Comparison of ENCODE assay signal across 11 cellular contexts in the genomic region with DNA sequence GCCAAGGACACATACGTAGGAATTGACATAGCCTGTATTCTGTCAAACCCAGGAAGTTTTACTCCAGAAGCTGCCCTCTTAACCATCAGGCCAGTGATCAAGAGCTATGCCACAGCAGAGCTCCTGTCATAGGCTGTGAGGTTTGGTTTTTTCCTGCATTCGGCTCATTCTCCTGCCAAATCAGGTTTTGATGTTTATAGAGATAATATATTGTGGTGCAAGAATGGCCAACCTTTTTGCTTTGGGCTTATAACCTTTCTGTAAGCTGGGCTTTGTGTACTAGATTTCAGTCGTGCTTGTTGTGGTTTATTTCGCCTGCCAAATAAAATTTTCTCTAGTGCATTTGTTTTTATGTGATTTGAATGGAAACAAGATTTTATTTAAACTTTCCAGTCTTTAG. TPM values are rescaled to one million over a fixed set of nuclear protein-coding genes. Genes with fewer than 3 reads are reported as not detected.
DNase-seq lines count a peak whose midpoint lies in the region; ATAC-seq and TF ChIP-seq lines count a peak whose summit lies in the region.
"Had no signal": no experiment of that assay in that cellular context is flagged by ENCODE, and none has a peak within 500 bp of the region (broad histone marks: within the 10 kb centered on the region; RNA-seq: fewer than 3 reads in every experiment).

No MANE protein-coding gene starts in this region.

- peaks cover 0 to 19% (median 11%) of the 10 kb centered on the region in 3 donors for H3K9me3 ChIP-seq in esophagus squamous epithelium

- no peak overlapping the region for H2AFZ ChIP-seq in GM23338

- peaks cover 24% of the 10 kb centered on the region for H3K9me3 Mint-ChIP-seq in GM23338

- no peaks in the 10 kb centered on the region; the same call in 1 of the 2 replicates for H3F3A ChIP-seq in GM23338 (replicated peaks; ENCODE audit: low read depth)

- peaks cover 59% of the 10 kb centered on the region for H3K79me2 ChIP-seq in GM23338 (replicated peaks; ENCODE audit: insufficient read depth)

- H3K27ac Mint-ChIP-seq in GM23338: no peak overlapping the region

- 50 to 53% methylated on average over 4 of the region's 4 CpGs for WGBS in esophagus squamous epithelium, 2 donors

- H3K4me3 Mint-ChIP-seq in GM23338: no peak overlapping the region

- TF ChIP-seq POLR2A in esophagus squamous epithelium (IDR thresholded peaks at IDR 0.05): no peak

- ATAC-seq in GM23338: no peak
- no peak for ATAC-seq in HG03432 (IDR thresholded peaks at IDR 0.05; ENCODE audit: unreplicated experiment)

- peaks cover 24% of the 10 kb centered on the region for H3K27me3 Mint-ChIP-seq in GM23338 (ENCODE audit: insufficient read depth, low read depth, poor library complexity)

- peaks cover 12% of the 10 kb centered on the region; the same call in 1 of the 2 replicates for H3K36me3 ChIP-seq in GM23338 (ENCODE audit: insufficient read depth)
- peaks cover 0 to 43% (median 0%) of the 10 kb centered on the region in 3 donors for H3K36me3 ChIP-seq in esophagus squamous epithelium

- intact Hi-C loops in esophagus squamous epithelium (cut with DNase I): no loop called here

- H3K4me2 ChIP-seq in GM23338: 0 out of 2 replicates have a peak overlapping the region, but pooled peaks have one; percentile 95

- peaks cover 24% of the 10 kb centered on the region for H3K36me3 Mint-ChIP-seq in GM23338 (ENCODE audit: low read depth)

- H3K27me3 ChIP-seq in GM23338 (ENCODE audit: insufficient read depth) (0 out of 2 replicates have a peak, but pooled peaks cover 6% of the 10 kb centered on the region), esophagus squamous epithelium (no peaks in the 10 kb centered on the region)

- TF ChIP-seq CTCF in GM23338 (conservative IDR thresholded peaks at IDR 0.05; ENCODE audit: low read depth in 2 of 2) (no peak), WI38 (IDR thresholded peaks at IDR 0.05; ENCODE audit: low read depth, low read length) (no peak), esophagus squamous epithelium (IDR thresholded peaks at IDR 0.05) (no peak), retinal pigment epithelial cell (conservative IDR thresholded peaks at IDR 0.05; ENCODE audit: low read depth, low read length) (no peak)

- H3K4me1 ChIP-seq in GM23338 (ENCODE audit: insufficient read depth): no peaks in the 10 kb centered on the region
- peaks cover 12 to 60% (median 32%) of the 10 kb centered on the region in 3 donors for H3K4me1 ChIP-seq in esophagus squamous epithelium

- peaks cover 19% of the 10 kb centered on the region; the same call in 2 of the 3 replicates for H3K4me1 Mint-ChIP-seq in GM23338

- H3K4me3 ChIP-seq in GM23338 (no peak overlapping the region), WI38 (ENCODE audit: low read depth, low read length) (peak overlapping the region; percentile 84), esophagus squamous epithelium (peak overlapping the region in 2 of 4 donors; percentile 80 to 83), retinal pigment epithelial cell (ENCODE audit: low read length) (peak overlapping the region; percentile 83)

- no peak overlapping the region for H3K27ac ChIP-seq in GM23338 (ENCODE audit: low read depth)
- H3K27ac ChIP-seq in esophagus squamous epithelium: peak overlapping the region in 3 of 4 donors; percentile 98 to 99 (median 99)

- H4K20me1 ChIP-seq in GM23338 (replicated peaks; ENCODE audit: insufficient read depth): 0 out of 2 replicates have a peak, but pooled peaks cover 2% of the 10 kb centered on the region

- DNase-seq in GM23338 (ENCODE audit: low spot score): no peak
- no peak for DNase-seq in esophagus squamous epithelium (lab: John Stamatoyannopoulos, UW)
- DNase-seq in retinal pigment epithelial cell (ENCODE audit: low read depth): no peak
- DNase-seq in NOMO-1 (lab: John Stamatoyannopoulos, UW; ENCODE audit: unreplicated experiment in 2 of 2): no peak
- no peak for DNase-seq in activated effector memory CD4-positive, alpha-beta T cell treated with anti-CD3 and anti-CD28 coated beads, Interleukin-2, amount 50 U/mL, for 16 hours
- DNase-seq in Kasumi-1 (lab: John Stamatoyannopoulos, UW): no peak
- DNase-seq: activated CD4-positive, CD25-positive, alpha-beta regulatory T cell treated with anti-CD3 and anti-CD28 coated beads, Interleukin-2, amount 50 U/mL, for 72 hours; NCI-H510A treated with DMSO at 0.1 percent for 48 hours; stimulated activated CD8-positive, alpha-beta memory T cell treated with anti-CD3 and anti-CD28 coated beads, Interleukin-4, amount 100 ng/mL, for 48 hours had no signal

- H3K9me2 ChIP-seq in GM23338 (ENCODE audit: insufficient read depth): no peaks in the 10 kb centered on the region

TF ChIP-seq in GM23338, 12 proteins besides CTCF, POLR2A, EP300 and RAD21 (continues in another document):
- TF ChIP-seq POLR2AphosphoS5 (IDR thresholded peaks at IDR 0.05; ENCODE audit: low read depth) (no peak), NANOG (IDR thresholded peaks at IDR 0.05; ENCODE audit: borderline replicate concordance) (no peak), EZH2 (IDR thresholded peaks at IDR 0.05; ENCODE audit: low read depth, unreplicated experiment) (no peak), EZH2phosphoT487 (IDR thresholded peaks at IDR 0.05; ENCODE audit: unreplicated experiment) (no peak), ZNF331 (CRISPR knock-in tag; IDR thresholded peaks at IDR 0.05; ENCODE audit: low read depth) (no peak), JUNB (IDR thresholded peaks at IDR 0.05; ENCODE audit: unreplicated experiment) (no peak), STAT1 (IDR thresholded peaks at IDR 0.05; ENCODE audit: unreplicated experiment) (no peak), CREB1 (CRISPR knock-in tag; IDR thresholded peaks at IDR 0.05; ENCODE audit: low read depth) (no peak)
- TF ChIP-seq, protein P1, sequence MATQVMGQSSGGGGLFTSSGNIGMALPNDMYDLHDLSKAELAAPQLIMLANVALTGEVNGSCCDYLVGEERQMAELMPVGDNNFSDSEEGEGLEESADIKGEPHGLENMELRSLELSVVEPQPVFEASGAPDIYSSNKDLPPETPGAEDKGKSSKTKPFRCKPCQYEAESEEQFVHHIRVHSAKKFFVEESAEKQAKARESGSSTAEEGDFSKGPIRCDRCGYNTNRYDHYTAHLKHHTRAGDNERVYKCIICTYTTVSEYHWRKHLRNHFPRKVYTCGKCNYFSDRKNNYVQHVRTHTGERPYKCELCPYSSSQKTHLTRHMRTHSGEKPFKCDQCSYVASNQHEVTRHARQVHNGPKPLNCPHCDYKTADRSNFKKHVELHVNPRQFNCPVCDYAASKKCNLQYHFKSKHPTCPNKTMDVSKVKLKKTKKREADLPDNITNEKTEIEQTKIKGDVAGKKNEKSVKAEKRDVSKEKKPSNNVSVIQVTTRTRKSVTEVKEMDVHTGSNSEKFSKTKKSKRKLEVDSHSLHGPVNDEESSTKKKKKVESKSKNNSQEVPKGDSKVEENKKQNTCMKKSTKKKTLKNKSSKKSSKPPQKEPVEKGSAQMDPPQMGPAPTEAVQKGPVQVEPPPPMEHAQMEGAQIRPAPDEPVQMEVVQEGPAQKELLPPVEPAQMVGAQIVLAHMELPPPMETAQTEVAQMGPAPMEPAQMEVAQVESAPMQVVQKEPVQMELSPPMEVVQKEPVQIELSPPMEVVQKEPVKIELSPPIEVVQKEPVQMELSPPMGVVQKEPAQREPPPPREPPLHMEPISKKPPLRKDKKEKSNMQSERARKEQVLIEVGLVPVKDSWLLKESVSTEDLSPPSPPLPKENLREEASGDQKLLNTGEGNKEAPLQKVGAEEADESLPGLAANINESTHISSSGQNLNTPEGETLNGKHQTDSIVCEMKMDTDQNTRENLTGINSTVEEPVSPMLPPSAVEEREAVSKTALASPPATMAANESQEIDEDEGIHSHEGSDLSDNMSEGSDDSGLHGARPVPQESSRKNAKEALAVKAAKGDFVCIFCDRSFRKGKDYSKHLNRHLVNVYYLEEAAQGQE (IDR thresholded peaks at IDR 0.05; ENCODE audit: unreplicated experiment): no peak
- TF ChIP-seq, protein P2, sequence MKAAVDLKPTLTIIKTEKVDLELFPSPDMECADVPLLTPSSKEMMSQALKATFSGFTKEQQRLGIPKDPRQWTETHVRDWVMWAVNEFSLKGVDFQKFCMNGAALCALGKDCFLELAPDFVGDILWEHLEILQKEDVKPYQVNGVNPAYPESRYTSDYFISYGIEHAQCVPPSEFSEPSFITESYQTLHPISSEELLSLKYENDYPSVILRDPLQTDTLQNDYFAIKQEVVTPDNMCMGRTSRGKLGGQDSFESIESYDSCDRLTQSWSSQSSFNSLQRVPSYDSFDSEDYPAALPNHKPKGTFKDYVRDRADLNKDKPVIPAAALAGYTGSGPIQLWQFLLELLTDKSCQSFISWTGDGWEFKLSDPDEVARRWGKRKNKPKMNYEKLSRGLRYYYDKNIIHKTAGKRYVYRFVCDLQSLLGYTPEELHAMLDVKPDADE (IDR thresholded peaks at IDR 0.05): no peak

RNA-seq across cellular contexts. Expression of a gene that starts 2.4 kb away (rescaled TPM):
- 21.8 and 24.6 TPM in 2 replicates for total RNA-seq in GM23338 (2014; rRNA removed; shearing (Covaris generic))
- polyA plus RNA-seq in GM23338 (2016; fragmentation: Nextera tagmentation; extraction: Ambion mirVana): 7.4 and 8.9 TPM in 2 replicates
- total RNA-seq in esophagus squamous epithelium: 10 to 100 TPM; 22.0 to 60.7 (median 23.9) TPM
